Comparison of ENCODE assay signal across 8 cellular contexts in the genomic region with DNA sequence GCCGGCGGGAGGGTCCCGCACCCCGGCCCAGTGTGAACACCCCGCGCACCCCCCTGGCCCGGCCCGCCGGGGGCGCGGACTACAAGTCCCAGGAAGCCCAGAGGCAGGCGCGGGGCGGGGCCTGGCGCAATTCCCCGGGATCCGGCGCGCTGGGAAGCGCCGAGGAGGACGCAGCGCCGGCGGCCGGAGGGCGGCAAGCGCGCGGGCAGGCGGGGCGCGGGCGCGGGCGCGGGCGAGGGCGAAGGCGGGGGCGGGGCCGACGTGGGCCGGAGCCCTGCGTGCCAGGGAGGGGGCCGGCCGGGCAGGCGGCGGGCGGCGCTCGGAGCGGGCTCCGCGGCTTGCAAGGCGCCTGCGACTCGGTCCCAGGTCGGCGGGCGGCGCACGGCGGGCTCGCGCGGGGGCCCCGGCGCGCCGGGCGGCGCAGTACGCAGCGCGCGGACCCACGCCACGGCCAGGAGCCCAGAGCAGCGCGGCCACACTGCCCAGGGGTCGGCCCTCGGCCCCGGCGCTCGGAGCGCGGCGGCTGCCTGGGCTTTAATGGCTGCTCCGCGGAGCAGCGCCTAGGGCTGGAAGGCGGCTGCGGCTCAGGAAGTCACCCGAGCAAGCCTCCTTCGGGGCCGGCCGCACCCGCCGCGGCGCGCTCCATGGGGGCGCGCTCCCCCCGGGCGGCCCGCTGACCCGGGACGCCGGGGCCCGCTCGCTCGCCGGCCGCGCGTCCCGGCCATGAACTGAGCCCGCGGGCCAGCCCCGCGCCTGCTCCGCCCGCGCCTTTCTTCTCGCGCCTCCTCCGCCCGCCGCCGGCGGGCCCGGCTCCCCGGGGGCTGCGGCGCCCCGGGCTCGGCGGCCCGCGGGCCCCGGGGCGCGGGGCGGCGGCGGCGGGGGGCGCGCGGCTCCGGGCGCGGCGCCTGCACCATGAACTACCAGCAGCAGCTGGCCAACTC. TPM values are rescaled to one million over a fixed set of nuclear protein-coding genes. Genes with fewer than 3 reads are reported as not detected.
DNase-seq lines count a peak whose midpoint lies in the region; ATAC-seq, FAIRE-seq and TF ChIP-seq lines count a peak whose summit lies in the region.

TSS of gene AGAP1 (plus strand) at position 269 of the 941 bp plus-strand sequence.

- H3K9ac ChIP-seq in colonic mucosa (ENCODE audit: low read depth in 2 of 2, low read length in 2 of 2) (peak within 1 kb of the TSS; percentile 72 to 77), kidney (ENCODE audit: low read length in 2 of 2) (peak within 1 kb of the TSS; percentile 65 to 84)

- ATAC-seq in GM18502 (IDR thresholded peaks at IDR 0.05; ENCODE audit: poor library complexity, unreplicated experiment): no peak

- 1 to 3% (median 1%) methylated on average over 49 to 156 of the region's 156 CpGs for WGBS in small intestine, 3 donors

- DNase-seq in stimulated activated CD4-positive, alpha-beta T cell treated with anti-CD3 and anti-CD28 coated beads, Interleukin-12 subunit alpha, Interleukin-12 subunit beta, amount 100 ng/mL, for 4 hours: peak; percentile 23
- DNase-seq in stimulated activated CD4-positive, alpha-beta T cell treated with anti-CD3 and anti-CD28 coated beads, Interleukin-1b, Interleukin-23, amount 100 ng/mL, for 48 hours: no peak
- DNase-seq in SK-MEL-5 (ENCODE audit: low read depth, low spot score) (peak; percentile 85), colonic mucosa (peak; percentile 90), kidney (peak; percentile 95), small intestine (peak; percentile 88)

- peak within 1 kb of the TSS; percentile 44 for H3K27ac ChIP-seq in colonic mucosa
- H3K27ac ChIP-seq in kidney (ENCODE audit: low read depth in 2 of 2, low read length in 2 of 2): peak within 1 kb of the TSS; percentile 65 to 74
- H3K27ac ChIP-seq in small intestine (ENCODE audit: low read depth in 1 of 2, low read length in 1 of 2): peak within 1 kb of the TSS; percentile 80 to 81

- TF ChIP-seq RAD21 in Ishikawa (IDR thresholded peaks at IDR 0.05; ENCODE audit: low read depth): no peak

- no peak for TF ChIP-seq EP300 in Ishikawa (IDR thresholded peaks at IDR 0.05; ENCODE audit: borderline replicate concordance)

- TF ChIP-seq CTCF in colonic mucosa (IDR thresholded peaks at IDR 0.05) (no peak), kidney (IDR thresholded peaks at IDR 0.05; ENCODE audit: borderline replicate concordance, extremely low read depth, insufficient read depth) (no peak)

- FAIRE-seq in kidney (lab: Jason Lieb, UNC): no peak
- FAIRE-seq in small intestine (lab: Jason Lieb, UNC): no peak

- H3K27me3 ChIP-seq in colonic mucosa: no peaks in the 10 kb centered on the region
- H3K27me3 ChIP-seq in small intestine (ENCODE audit: control insufficient read depth in 2 of 2, insufficient read depth in 2 of 2, low read length in 2 of 2): no peaks in the 10 kb centered on the region

- H3K9me3 ChIP-seq in colonic mucosa: no peaks in the 10 kb centered on the region
- no peaks in the 10 kb centered on the region for H3K9me3 ChIP-seq in kidney (ENCODE audit: control insufficient read depth in 1 of 2, low read length in 2 of 2)
- no peaks in the 10 kb centered on the region for H3K9me3 ChIP-seq in small intestine (ENCODE audit: control insufficient read depth, low read depth)

- in situ Hi-C loops in SK-MEL-5 (cut with HindIII; ENCODE audit: low pct_unique_long_range_greater_than_20kb, low sequenced_read_pairs): no loop called here

- intact Hi-C loops in colonic mucosa (cut with DNase I) (loop anchor here (5.0 to 10.0 kb wide), 3 partner anchors 178 to 359 kb away; no protein-coding TSS in a partner anchor), kidney (cut with DNase I) (no loop called here)

- H3K4me1 ChIP-seq in colonic mucosa (peaks cover 4% of the 10 kb centered on the region), kidney (ENCODE audit: control insufficient read depth in 1 of 2, insufficient read depth in 1 of 2, low read depth in 1 of 2, low read length in 2 of 2) (peaks cover 17 to 25% of the 10 kb centered on the region in 2 donors), small intestine (ENCODE audit: control insufficient read depth in 2 of 2, insufficient read depth in 1 of 2, low read depth in 1 of 2, low read length in 1 of 2) (no peaks in the 10 kb centered on the region)

- H3K4me3 ChIP-seq in colonic mucosa (peak within 1 kb of the TSS; percentile 54), kidney (ENCODE audit: low read length in 2 of 2) (peak within 1 kb of the TSS; percentile 78 to 80), small intestine (ENCODE audit: low read depth in 1 of 2, low read length in 2 of 2) (peak within 1 kb of the TSS; percentile 55 to 89)

- H3K36me3 ChIP-seq in colonic mucosa: no peaks in the 10 kb centered on the region
- no peaks in the 10 kb centered on the region for H3K36me3 ChIP-seq in kidney (ENCODE audit: control insufficient read depth in 1 of 2, insufficient read depth in 2 of 2, low read length in 2 of 2)
- H3K36me3 ChIP-seq in small intestine (ENCODE audit: control insufficient read depth in 2 of 2, insufficient read depth in 2 of 2, low read length in 2 of 2): no peaks in the 10 kb centered on the region

TF ChIP-seq in Ishikawa, 13 proteins besides CTCF, POLR2A, EP300 and RAD21:
- 0 out of 2 replicates have a peak, but pooled peaks have one; percentile 16 for TF ChIP-seq MAX (IDR thresholded peaks at IDR 0.05)
- TF ChIP-seq EGR1 (IDR thresholded peaks at IDR 0.05): peak; percentile 14; the same call in 1 of the 2 replicates
- no peak for TF ChIP-seq TCF12 (IDR thresholded peaks at IDR 0.05; ENCODE audit: low read depth)
- no peak for TF ChIP-seq NFIC (IDR thresholded peaks at IDR 0.05)
- peak; percentile 39; the same call in 1 of the 2 replicates for TF ChIP-seq TAF1 (IDR thresholded peaks at IDR 0.05; ENCODE audit: low read depth)
- TF ChIP-seq ZBTB7A (IDR thresholded peaks at IDR 0.05; ENCODE audit: low read depth): 0 out of 2 replicates have a peak, but pooled peaks have one; percentile 32
- TF ChIP-seq YY1 (IDR thresholded peaks at IDR 0.05; ENCODE audit: low read depth): 0 out of 2 replicates have a peak, but pooled peaks have one; percentile 21

RNA-seq across cellular contexts. Expression of gene AGAP1, which starts in this region (rescaled TPM):
- total RNA-seq in SK-MEL-5 (2014; rRNA removed; shearing (Covaris generic)): 15.8 and 16.4 TPM in 2 replicates
- 21.9 and 26.7 TPM in 2 replicates for polyA plus RNA-seq in SK-MEL-5 (2015; cell fraction: cytosol; rRNA removed)
- polyA plus RNA-seq in SK-MEL-5 (2015; cell fraction: nucleus; rRNA removed): 11.5 and 21.8 TPM in 2 replicates
- total RNA-seq in colonic mucosa: 10 to 100 TPM; 62.1 to 62.9 TPM
- 44.5 TPM for total RNA-seq in kidney
- polyA plus RNA-seq in kidney (ENCODE audit: insufficient read depth, low read depth, low replicate concordance): 8.1 TPM
- 10 to 100 TPM in 2 of 3 donors, 1 to 10 TPM in 1; 9.8 to 15.6 (median 15.4) TPM for polyA plus RNA-seq in small intestine
